1 cellular context compared by ENCODE assay signal in the genomic region with DNA sequence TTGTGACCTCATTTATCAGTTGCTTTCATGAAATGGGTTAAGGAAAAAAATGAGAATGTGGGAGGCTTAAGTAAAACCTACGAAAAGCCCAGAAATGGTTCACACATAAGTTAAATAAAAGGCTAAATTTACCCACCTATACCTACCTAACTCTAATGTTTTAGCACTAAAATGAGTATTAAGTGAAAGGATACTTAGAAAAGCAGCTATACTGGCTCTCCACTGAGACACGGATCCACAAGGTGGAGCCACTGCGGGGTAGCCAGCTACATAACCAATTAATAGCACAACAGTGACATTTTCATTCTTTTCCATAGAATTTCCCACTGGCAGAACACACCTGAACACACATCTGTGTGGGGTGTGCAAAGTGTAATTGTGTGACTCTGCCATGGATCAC.
TF ChIP-seq lines count a peak whose summit lies in the region.

No MANE protein-coding gene starts in this region.

TF ChIP-seq in IMR-90, 13 proteins besides CTCF, POLR2A, EP300 and RAD21:
- TF ChIP-seq NFE2L2 (IDR thresholded peaks at IDR 0.05; ENCODE audit: low read depth, low read length) (no peak), SMC3 (IDR thresholded peaks at IDR 0.05; ENCODE audit: low read depth, low read length) (peak; percentile 63), BHLHE40 (IDR thresholded peaks at IDR 0.05; ENCODE audit: low read depth, low read length) (no peak), MAZ (IDR thresholded peaks at IDR 0.05; ENCODE audit: borderline replicate concordance, low read depth, low read length) (no peak)
